ENCODE assay signal across 1 cellular context in genomic region chr18:8260847-8261246, GRCh38.
TF ChIP-seq lines count a peak whose summit lies in the region.

No MANE protein-coding gene starts in this region.

TF ChIP-seq in GM23338, 12 proteins besides CTCF, POLR2A, EP300 and RAD21 (continued from another document):
- TF ChIP-seq ZNF462 (CRISPR knock-in tag; IDR thresholded peaks at IDR 0.05) (no peak), EZH2 (IDR thresholded peaks at IDR 0.05; ENCODE audit: low read depth, unreplicated experiment) (no peak), ETS1 (IDR thresholded peaks at IDR 0.05) (no peak), EZH2phosphoT487 (IDR thresholded peaks at IDR 0.05; ENCODE audit: unreplicated experiment) (no peak), ZNF114 (CRISPR knock-in tag; IDR thresholded peaks at IDR 0.05) (no peak), STAT1 (IDR thresholded peaks at IDR 0.05; ENCODE audit: unreplicated experiment) (no peak), REST (IDR thresholded peaks at IDR 0.05; ENCODE audit: unreplicated experiment) (no peak)
TF ChIP-seq in GM23338: peak in this region for 0.
